8 cellular contexts compared by ENCODE assay signal in genomic region chr15:56918046-56918906, GRCh38. TPM values are rescaled to one million over a fixed set of nuclear protein-coding genes. Genes with fewer than 3 reads are reported as not detected.
A peak's percentile ranks its signal among the peaks of the same experiment; 100 is the strongest.
DNase-seq lines count a peak whose midpoint lies in the region; TF ChIP-seq lines count a peak whose summit lies in the region.

TSS of gene TCF12 (plus strand) at chr15:56918644. CDS start at chr15:56919914, 1,270 bp downstream.

- peaks cover 4% of the 10 kb centered on the region for H3K9me3 Mint-ChIP-seq in activated T-helper 2 cell treated with anti-CD3 and anti-CD28 coated beads, Interferon-gamma antibody, Interleukin-2, Interleukin-4, amounts not matched to agents 10 μg/mL and 5 μg/mL and 100 μg/mL, durations not matched to agents 14 hours and 24 hours and 36 hours
- peaks cover 13% of the 10 kb centered on the region for H3K9me3 Mint-ChIP-seq in nephron
- H3K9me3 Mint-ChIP-seq in stimulated activated naive CD8-positive, alpha-beta T cell treated with anti-CD3 and anti-CD28 coated beads, Interleukin-15, Interleukin-2, amounts not matched to agents 100 ng/mL and 50 ng/mL, for 24 hours: no peaks in the 10 kb centered on the region

- peaks cover 24% of the 10 kb centered on the region for H3K4me1 Mint-ChIP-seq in activated T-helper 2 cell treated with anti-CD3 and anti-CD28 coated beads, Interferon-gamma antibody, Interleukin-2, Interleukin-4, amounts not matched to agents 10 μg/mL and 5 μg/mL and 100 μg/mL, durations not matched to agents 14 hours and 24 hours and 36 hours (ENCODE audit: low read depth)
- H3K4me1 Mint-ChIP-seq in nephron: peaks cover 46% of the 10 kb centered on the region
- peaks cover 48% of the 10 kb centered on the region for H3K4me1 Mint-ChIP-seq in stimulated activated naive CD8-positive, alpha-beta T cell treated with anti-CD3 and anti-CD28 coated beads, Interleukin-15, Interleukin-2, amounts not matched to agents 100 ng/mL and 50 ng/mL, for 24 hours (ENCODE audit: low read depth)

- H3K4me3 ChIP-seq in LNCaP clone FGC (ENCODE audit: low read depth, low read length): peak within 1 kb of the TSS; percentile 67
- peak within 1 kb of the TSS; percentile 75 for H3K4me3 ChIP-seq in fibroblast of pulmonary artery (replicated peaks; ENCODE audit: low read depth, low read length)

- TF ChIP-seq CTCF in LNCaP clone FGC (IDR thresholded peaks at IDR 0.05; ENCODE audit: control insufficient read depth, extremely low read depth, insufficient read depth) (peak; percentile 63), RWPE1 (conservative IDR thresholded peaks at IDR 0.05; ENCODE audit: low read depth) (peak; percentile 37), fibroblast of pulmonary artery (IDR thresholded peaks at IDR 0.05; ENCODE audit: low read length, missing control alignments) (peak; percentile 22), nephron (IDR thresholded peaks at IDR 0.05; ENCODE audit: unreplicated experiment in 3 of 3) (peak in 2 of 3 experiments; percentile 11 to 51)

- no peaks in the 10 kb centered on the region for H3K27me3 Mint-ChIP-seq in activated T-helper 2 cell treated with anti-CD3 and anti-CD28 coated beads, Interferon-gamma antibody, Interleukin-2, Interleukin-4, amounts not matched to agents 10 μg/mL and 5 μg/mL and 100 μg/mL, durations not matched to agents 14 hours and 24 hours and 36 hours (ENCODE audit: low read depth)
- H3K27me3 Mint-ChIP-seq in nephron (ENCODE audit: low read depth): no peaks in the 10 kb centered on the region
- H3K27me3 Mint-ChIP-seq in stimulated activated naive CD8-positive, alpha-beta T cell treated with anti-CD3 and anti-CD28 coated beads, Interleukin-15, Interleukin-2, amounts not matched to agents 100 ng/mL and 50 ng/mL, for 24 hours: no peaks in the 10 kb centered on the region

- peak within 1 kb of the TSS; percentile 92 for H3K4me3 Mint-ChIP-seq in activated T-helper 2 cell treated with anti-CD3 and anti-CD28 coated beads, Interferon-gamma antibody, Interleukin-2, Interleukin-4, amounts not matched to agents 10 μg/mL and 5 μg/mL and 100 μg/mL, durations not matched to agents 14 hours and 24 hours and 36 hours (ENCODE audit: low read depth)
- peak within 1 kb of the TSS; percentile 93 to 97 (median 94) for H3K4me3 Mint-ChIP-seq in nephron
- H3K4me3 Mint-ChIP-seq in stimulated activated naive CD8-positive, alpha-beta T cell treated with anti-CD3 and anti-CD28 coated beads, Interleukin-15, Interleukin-2, amounts not matched to agents 100 ng/mL and 50 ng/mL, for 24 hours: peak within 1 kb of the TSS; percentile 96

- peak within 1 kb of the TSS; percentile 76 for H3K27ac Mint-ChIP-seq in activated T-helper 2 cell treated with anti-CD3 and anti-CD28 coated beads, Interferon-gamma antibody, Interleukin-2, Interleukin-4, amounts not matched to agents 10 μg/mL and 5 μg/mL and 100 μg/mL, durations not matched to agents 14 hours and 24 hours and 36 hours
- H3K27ac Mint-ChIP-seq in nephron: peak within 1 kb of the TSS; percentile 85 to 97 (median 97)
- H3K27ac Mint-ChIP-seq in stimulated activated naive CD8-positive, alpha-beta T cell treated with anti-CD3 and anti-CD28 coated beads, Interleukin-15, Interleukin-2, amounts not matched to agents 100 ng/mL and 50 ng/mL, for 24 hours: peak within 1 kb of the TSS; percentile 81

- POLR2A ChIA-PET in RWPE1 (lab: Yijun Ruan, JAX; ENCODE audit: low non-redundant PET): interaction anchor here (0.9 to 1.0 kb wide), 2 partner anchors 31 to 93 kb away, joined by 3 to 6 read pairs; no protein-coding TSS in a partner anchor

- DNase-seq in ELF-1 (ENCODE audit: low read depth, low spot score) (peak; percentile 94), GOT3 (lab: John Stamatoyannopoulos, UW) (peak; percentile 71), LNCaP clone FGC (ENCODE audit: low read depth) (peak; percentile 76), RWPE1 (ENCODE audit: low spot score) (peak; percentile 93), fibroblast of pulmonary artery (ENCODE audit: low read depth) (peak; percentile 98)
- DNase-seq in activated T-helper 2 cell treated with anti-CD3 and anti-CD28 coated beads, Interferon-gamma antibody, Interleukin-2, Interleukin-4, amounts not matched to agents 10 μg/mL and 5 μg/mL and 100 μg/mL, durations not matched to agents 14 hours and 24 hours and 36 hours (ENCODE audit: low spot score): peak; percentile 88

- H3K36me3 Mint-ChIP-seq in activated T-helper 2 cell treated with anti-CD3 and anti-CD28 coated beads, Interferon-gamma antibody, Interleukin-2, Interleukin-4, amounts not matched to agents 10 μg/mL and 5 μg/mL and 100 μg/mL, durations not matched to agents 14 hours and 24 hours and 36 hours (ENCODE audit: low read depth): peaks cover 23% of the 10 kb centered on the region
- peaks cover 63% of the 10 kb centered on the region for H3K36me3 Mint-ChIP-seq in nephron (ENCODE audit: low read depth)
- peaks cover 27% of the 10 kb centered on the region for H3K36me3 Mint-ChIP-seq in stimulated activated naive CD8-positive, alpha-beta T cell treated with anti-CD3 and anti-CD28 coated beads, Interleukin-15, Interleukin-2, amounts not matched to agents 100 ng/mL and 50 ng/mL, for 24 hours (ENCODE audit: low read depth)

- CTCF ChIA-PET in RWPE1 (lab: Yijun Ruan, JAX): interaction anchor here (0.9 to 1.2 kb wide), 5 partner anchors 9 to 427 kb away, joined by 3 to 8 read pairs (median 3); no protein-coding TSS in a partner anchor

- H3K27ac ChIP-seq in RWPE1: peak within 1 kb of the TSS; percentile 89

- intact Hi-C loops in activated T-helper 2 cell treated with anti-CD3 and anti-CD28 coated beads, Interferon-gamma antibody, Interleukin-2, Interleukin-4, amounts not matched to agents 10 μg/mL and 5 μg/mL and 100 μg/mL, durations not matched to agents 14 hours and 24 hours and 36 hours (cut with micrococcal nuclease): loop anchor here (1.0 to 10.0 kb wide), 5 partner anchors 31 to 923 kb away; partner anchors contain the start of gene NEDD4

RNA-seq across cellular contexts. Expression of gene TCF12, which starts in this region (rescaled TPM):
- 70.7 and 72.8 TPM in 2 replicates for total RNA-seq in activated T-helper 2 cell treated with anti-CD3 and anti-CD28 coated beads, Interferon-gamma antibody, Interleukin-2, Interleukin-4, amounts not matched to agents 10 μg/mL and 5 μg/mL and 100 μg/mL, durations not matched to agents 14 hours and 24 hours and 36 hours

Comparison
In these comparisons a context has a peak if more than half of its experiments do, and no peak if none do; other contexts are left out.
1. Peak in every context shown above with its lines: DNase-seq, H3K4me3 ChIP-seq and H3K27ac ChIP-seq.